ENCODE assay signal across 1 cellular context in genomic region chr1:29453502-29454240, GRCh38.
A peak's percentile ranks its signal among the peaks of the same experiment; 100 is the strongest.
TF ChIP-seq lines count a peak whose summit lies in the region.

No MANE protein-coding gene starts in this region.

TF ChIP-seq in K562, 482 proteins besides CTCF, POLR2A, EP300 and RAD21 (continued from another document):
- no peak for TF ChIP-seq AFF1 (IDR thresholded peaks at IDR 0.05; ENCODE audit: low read depth in 1 of 2, partially characterized antibody in 2 of 2)
- TF ChIP-seq EP400 (IDR thresholded peaks at IDR 0.05), result no peak
- TF ChIP-seq VEZF1 (CRISPR knock-in tag; IDR thresholded peaks at IDR 0.05), result peak; percentile 62
- TF ChIP-seq KDM2B (CRISPR knock-in tag; IDR thresholded peaks at IDR 0.05), result no peak
- TF ChIP-seq ZNF263 (CRISPR knock-in tag; IDR thresholded peaks at IDR 0.05; ENCODE audit: borderline replicate concordance), result peak; percentile 84; the same call in 1 of the 2 replicates
- TF ChIP-seq CBFA2T3 (IDR thresholded peaks at IDR 0.05), result no peak
- TF ChIP-seq SFPQ (IDR thresholded peaks at IDR 0.05; ENCODE audit: low read depth, low read length), result no peak
- TF ChIP-seq MCM2 (IDR thresholded peaks at IDR 0.05; ENCODE audit: low read depth), result no peak
- no peak for TF ChIP-seq BRF2 (IDR thresholded peaks at IDR 0.05; ENCODE audit: borderline replicate concordance, insufficient read depth, insufficient read length)
- no peak for TF ChIP-seq STAT6 (CRISPR knock-in tag; IDR thresholded peaks at IDR 0.05)
- TF ChIP-seq CCNT2 (IDR thresholded peaks at IDR 0.05; ENCODE audit: borderline replicate concordance, extremely low read depth, insufficient read length, low read depth, low read length), result no peak
- TF ChIP-seq NR2C2 (CRISPR knock-in tag; IDR thresholded peaks at IDR 0.05), result no peak
- no peak for TF ChIP-seq NR2C2 (tag; IDR thresholded peaks at IDR 0.05)
- TF ChIP-seq NFIC (IDR thresholded peaks at IDR 0.05), result peak; percentile 68
- no peak for TF ChIP-seq ZC3H8 (IDR thresholded peaks at IDR 0.05)
- no peak for TF ChIP-seq CEBPG (CRISPR knock-in tag; IDR thresholded peaks at IDR 0.05)
- no peak for TF ChIP-seq CEBPG (tag; conservative IDR thresholded peaks at IDR 0.05 in 1 of 2, IDR thresholded peaks at IDR 0.05 in 1 of 2)
- no peak for TF ChIP-seq SAFB2 (IDR thresholded peaks at IDR 0.05; ENCODE audit: borderline replicate concordance, low read depth, low read length, severe bottlenecking)
- no peak for TF ChIP-seq CBX3 (IDR thresholded peaks at IDR 0.05; ENCODE audit: borderline replicate concordance in 1 of 2, low read length in 2 of 2)
- peak; percentile 47; the same call in 1 of the 2 replicates for TF ChIP-seq SMC3 (conservative IDR thresholded peaks at IDR 0.05; ENCODE audit: insufficient read depth, low read depth, low read length)
